ENCODE assay signal across 2 cellular contexts in genomic region chr5:172205984-172206383, GRCh38.
A peak's percentile ranks its signal among the peaks of the same experiment; 100 is the strongest.
TF ChIP-seq lines count a peak whose summit lies in the region.
"Not testable (repeated sequence)": the region's sequence is repeated elsewhere in the genome, so short reads cannot be mapped to it uniquely, and the experiment has no call there.

No MANE protein-coding gene starts in this region.

TF ChIP-seq in IMR-90, 13 proteins besides CTCF, POLR2A, EP300 and RAD21:
- TF ChIP-seq CEBPB (IDR thresholded peaks at IDR 0.05; ENCODE audit: low read depth, low read length) = 0 out of 2 replicates have a peak, but pooled peaks have one; percentile 24

TF ChIP-seq in K562, 482 proteins besides CTCF, POLR2A, EP300 and RAD21:
- TF ChIP-seq CEBPB (tag; IDR thresholded peaks at IDR 0.05) (peak; percentile 46; the same call in 1 of the 2 replicates), CEBPG (tag; conservative IDR thresholded peaks at IDR 0.05 in 1 of 2, IDR thresholded peaks at IDR 0.05 in 1 of 2) (peak; percentile 48 to 60; a peak in 1 of 4 replicates), ATF3 (IDR thresholded peaks at IDR 0.05) (peak; percentile 51)
- TF ChIP-seq CEBPG (CRISPR knock-in tag; IDR thresholded peaks at IDR 0.05); ATF3 (CRISPR knock-in tag; conservative IDR thresholded peaks at IDR 0.05): not testable (repeated sequence)
